8 cellular contexts compared by ENCODE assay signal in genomic region chr9:95463145-95464060, GRCh38. TPM values are rescaled to one million over a fixed set of nuclear protein-coding genes. Genes with fewer than 3 reads are reported as not detected.
A peak's percentile ranks its signal among the peaks of the same experiment; 100 is the strongest.
DNase-seq lines count a peak whose midpoint lies in the region; ATAC-seq and TF ChIP-seq lines count a peak whose summit lies in the region.

No MANE protein-coding gene starts in this region.

- H3K4me1 ChIP-seq in breast epithelium = peaks cover 0 to 7% of the 10 kb centered on the region in 2 donors

- H3K36me3 ChIP-seq in breast epithelium = no peaks in the 10 kb centered on the region

- H3K9me3 Mint-ChIP-seq in MCF 10A (ENCODE audit: unreplicated experiment) = no peaks in the 10 kb centered on the region
- H3K9me3 Mint-ChIP-seq in effector memory CD8-positive, alpha-beta T cell = no peaks in the 10 kb centered on the region
- no peaks in the 10 kb centered on the region for H3K9me3 Mint-ChIP-seq in stimulated activated effector memory CD8-positive, alpha-beta T cell treated with anti-CD3 and anti-CD28 coated beads, Interleukin-12 subunit alpha, Interleukin-12 subunit beta, amount 100 ng/mL, for 72 hours

- H3K9me3 ChIP-seq in breast epithelium = no peaks in the 10 kb centered on the region

- peaks cover 13% of the 10 kb centered on the region for H3K36me3 Mint-ChIP-seq in MCF 10A (ENCODE audit: insufficient read depth, unreplicated experiment)
- H3K36me3 Mint-ChIP-seq in effector memory CD8-positive, alpha-beta T cell (ENCODE audit: insufficient read depth) = peaks cover 62% of the 10 kb centered on the region
- peaks cover 60% of the 10 kb centered on the region for H3K36me3 Mint-ChIP-seq in stimulated activated effector memory CD8-positive, alpha-beta T cell treated with anti-CD3 and anti-CD28 coated beads, Interleukin-12 subunit alpha, Interleukin-12 subunit beta, amount 100 ng/mL, for 72 hours

- no peak overlapping the region for H3K4me3 Mint-ChIP-seq in MCF 10A (ENCODE audit: unreplicated experiment)
- peak overlapping the region; percentile 75 to 78 for H3K4me3 Mint-ChIP-seq in effector memory CD8-positive, alpha-beta T cell
- peak overlapping the region; percentile 77 for H3K4me3 Mint-ChIP-seq in stimulated activated effector memory CD8-positive, alpha-beta T cell treated with anti-CD3 and anti-CD28 coated beads, Interleukin-12 subunit alpha, Interleukin-12 subunit beta, amount 100 ng/mL, for 72 hours

- H3K27ac ChIP-seq in breast epithelium = peak overlapping the region; percentile 25 to 46

- BruUV-seq in MCF 10A (replicated peaks; lab: Mats Ljungman, UMichigan) = no TSS peak

- no peaks in the 10 kb centered on the region for H3K27me3 Mint-ChIP-seq in MCF 10A (ENCODE audit: insufficient read depth, unreplicated experiment)
- no peaks in the 10 kb centered on the region for H3K27me3 Mint-ChIP-seq in effector memory CD8-positive, alpha-beta T cell

- ATAC-seq in HG03460 (IDR thresholded peaks at IDR 0.05; ENCODE audit: unreplicated experiment) (peak; percentile 9), GM21423 (IDR thresholded peaks at IDR 0.05; ENCODE audit: unreplicated experiment) (no peak)
- ATAC-seq in effector memory CD8-positive, alpha-beta T cell (replicated peaks) = no peak
- ATAC-seq in stimulated activated effector memory CD8-positive, alpha-beta T cell treated with anti-CD3 and anti-CD28 coated beads, Interleukin-12 subunit alpha, Interleukin-12 subunit beta, amount 100 ng/mL, for 72 hours = peak; percentile 11

- TF ChIP-seq POLR2A in breast epithelium (IDR thresholded peaks at IDR 0.05) = no peak

- CTCF ChIA-PET in MCF 10A (lab: Yijun Ruan, JAX) = interaction anchor here (0.6 kb wide), 1 partner anchor 555 kb away, joined by 3 read pairs; no protein-coding TSS in a partner anchor

- peaks cover 10% of the 10 kb centered on the region for H3K4me1 Mint-ChIP-seq in MCF 10A (ENCODE audit: insufficient read depth, unreplicated experiment)
- H3K4me1 Mint-ChIP-seq in effector memory CD8-positive, alpha-beta T cell (ENCODE audit: low read depth in 2 of 2) = peaks cover 23 to 45% of the 10 kb centered on the region in 2 donors
- H3K4me1 Mint-ChIP-seq in stimulated activated effector memory CD8-positive, alpha-beta T cell treated with anti-CD3 and anti-CD28 coated beads, Interleukin-12 subunit alpha, Interleukin-12 subunit beta, amount 100 ng/mL, for 72 hours = peaks cover 34% of the 10 kb centered on the region

- intact Hi-C loops in breast epithelium (cut with DNase I; ENCODE audit: low total_unique reads) (loop anchor here (5.0 to 10.0 kb wide), 2 partner anchors 1231 to 1796 kb away; no protein-coding TSS in a partner anchor), MCF 10A (cut with micrococcal nuclease) (no loop called here), posterior cingulate gyrus (cut with DNase I) (loop anchor here (2.0 to 5.0 kb wide), 2 partner anchors 15 to 44 kb away; no protein-coding TSS in a partner anchor)

- H3K27ac Mint-ChIP-seq in MCF 10A (ENCODE audit: low read depth, unreplicated experiment) = no peak overlapping the region
- peak overlapping the region; percentile 36 to 82 for H3K27ac Mint-ChIP-seq in effector memory CD8-positive, alpha-beta T cell
- H3K27ac Mint-ChIP-seq in stimulated activated effector memory CD8-positive, alpha-beta T cell treated with anti-CD3 and anti-CD28 coated beads, Interleukin-12 subunit alpha, Interleukin-12 subunit beta, amount 100 ng/mL, for 72 hours = peak overlapping the region; percentile 93

- POLR2A ChIA-PET in MCF 10A (lab: Yijun Ruan, JAX) = no interaction called here

- TF ChIP-seq CTCF in breast epithelium (IDR thresholded peaks at IDR 0.05) = no peak
- no peak for TF ChIP-seq CTCF in MCF 10A (IDR thresholded peaks at IDR 0.05; ENCODE audit: unreplicated experiment)

- no peaks in the 10 kb centered on the region for H3K27me3 ChIP-seq in breast epithelium

- H3K4me3 ChIP-seq in breast epithelium = peak overlapping the region; percentile 17 to 62 (median 32)

- no peak for DNase-seq in breast epithelium (ENCODE audit: low spot score in 2 of 2)
- no peak for DNase-seq in MCF 10A (ENCODE audit: unreplicated experiment)
- no peak for DNase-seq in effector memory CD8-positive, alpha-beta T cell
- peak in 1 of 2 donors; percentile 51 for DNase-seq in stimulated activated effector memory CD8-positive, alpha-beta T cell treated with anti-CD3 and anti-CD28 coated beads, Interleukin-12 subunit alpha, Interleukin-12 subunit beta, amount 100 ng/mL, for 72 hours (ENCODE audit: low spot score in 2 of 2)
- no peak for DNase-seq in posterior cingulate gyrus
- no peak for DNase-seq in GF-D8 (lab: John Stamatoyannopoulos, UW)

RNA-seq across cellular contexts. Expression of gene PTCH1, which starts 53.4 kb away (rescaled TPM):
- total RNA-seq in breast epithelium = 1 to 10 TPM; 6.6 to 9.9 (median 6.6) TPM
- total RNA-seq in MCF 10A (2022) = 3.6 and 4.7 TPM in 2 replicates

Comparison
In these comparisons a context has a peak if more than half of its experiments do, and no peak if none do; other contexts are left out.
1. ATAC-seq: peak in HG03460 (single experiment) and stimulated activated effector memory CD8-positive, alpha-beta T cell treated with anti-CD3 and anti-CD28 coated beads, Interleukin-12 subunit alpha, Interleukin-12 subunit beta, amount 100 ng/mL, for 72 hours (single experiment); none in effector memory CD8-positive, alpha-beta T cell (single experiment) and GM21423 (single experiment).